Comparison of ENCODE assay signal across 11 cellular contexts in the genomic region with DNA sequence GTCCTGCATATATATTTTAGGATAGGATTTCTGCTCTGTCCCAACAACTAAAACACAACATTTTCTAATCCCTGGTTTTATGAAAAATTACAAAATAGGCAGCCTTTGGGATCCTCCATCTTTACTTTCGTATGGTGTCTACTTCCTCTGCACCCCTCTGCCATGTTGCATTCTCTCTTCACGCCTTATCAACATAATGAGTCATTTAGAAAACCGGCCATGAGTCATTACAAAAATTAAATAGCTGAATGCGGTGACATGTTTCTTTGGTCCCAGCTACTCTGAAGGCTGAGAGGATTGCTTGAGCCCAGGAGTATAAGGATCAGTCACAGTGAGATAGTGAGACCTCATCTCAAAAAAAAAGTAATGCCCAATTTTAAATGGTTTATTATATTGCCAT.
DNase-seq lines count a peak whose midpoint lies in the region; ATAC-seq, FAIRE-seq and TF ChIP-seq lines count a peak whose summit lies in the region.
"Had no signal": no experiment of that assay in that cellular context is flagged by ENCODE, and none has a peak within 500 bp of the region (broad histone marks: within the 10 kb centered on the region; RNA-seq: fewer than 3 reads in every experiment).

No MANE protein-coding gene starts in this region.

- no peak overlapping the region for H3K9ac ChIP-seq in fibroblast of lung (ENCODE audit: insufficient read depth, low read length)
- H3K9ac ChIP-seq in SK-N-SH: no peak overlapping the region
- H3K9ac ChIP-seq: KMS-11 had no signal

- CTCF ChIA-PET in SK-N-SH (lab: Yijun Ruan, JAX): no interaction called here

- POLR2A ChIA-PET in SK-N-SH (lab: Yijun Ruan, JAX): no interaction called here

- H2AFZ ChIP-seq in fibroblast of lung (ENCODE audit: low read length) (no peak overlapping the region), SK-N-SH (ENCODE audit: low read depth) (no peak overlapping the region)

- TF ChIP-seq EP300 in SK-N-SH (IDR thresholded peaks at IDR 0.05; ENCODE audit: borderline replicate concordance in 1 of 2, low read depth in 1 of 2, low read length in 1 of 2): no peak

- no peak overlapping the region for H3K4me3 ChIP-seq in fibroblast of lung (replicated peaks in 1 of 4; ENCODE audit: control extremely low read depth in 1 of 4, insufficient read depth in 1 of 4, low read depth in 3 of 4, low read length in 4 of 4)
- H3K4me3 ChIP-seq in SK-N-SH (ENCODE audit: low read depth in 2 of 2, low read length in 1 of 2): no peak overlapping the region

- no peak for TF ChIP-seq RAD21 in SK-N-SH (IDR thresholded peaks at IDR 0.05; ENCODE audit: low read length)

- H3K4me2 ChIP-seq in fibroblast of lung (ENCODE audit: extremely low read depth, insufficient read depth, low read length) (no peak overlapping the region), SK-N-SH (no peak overlapping the region)
- H3K4me2 ChIP-seq: KMS-11 had no signal

- ATAC-seq in GM21619 (IDR thresholded peaks at IDR 0.05; ENCODE audit: unreplicated experiment) (peak; percentile 79), HG03565 (IDR thresholded peaks at IDR 0.05; ENCODE audit: unreplicated experiment) (peak; percentile 93)

- H4K20me1 ChIP-seq in fibroblast of lung (ENCODE audit: control insufficient read depth, extremely low read depth, insufficient read depth, low read length) (no peaks in the 10 kb centered on the region), SK-N-SH (ENCODE audit: insufficient read depth) (no peaks in the 10 kb centered on the region)

- DNase-seq in GM18507 (ENCODE audit: extremely low spot score, insufficient read length, low read depth) (peak; percentile 22), fibroblast of lung (ENCODE audit: low read depth in 2 of 2) (peak; percentile 14 to 78), NCI-H1092 treated with DMSO at 0.1 percent for 48 hours (lab: John Stamatoyannopoulos, UW) (no peak), SK-N-SH (no peak), HCEC 1CT (no peak), NCI-H1417 treated with DMSO at 0.1 percent for 48 hours (lab: John Stamatoyannopoulos, UW) (no peak)

- H3F3A ChIP-seq in SK-N-SH (replicated peaks; ENCODE audit: insufficient read depth): no peaks in the 10 kb centered on the region

- H3K36me3 ChIP-seq in fibroblast of lung (ENCODE audit: control insufficient read depth, insufficient read depth, low read length) (no peaks in the 10 kb centered on the region), SK-N-SH (replicated peaks in 1 of 2; ENCODE audit: control insufficient read depth in 1 of 2, insufficient read depth in 2 of 2, low read length in 1 of 2) (no peaks in the 10 kb centered on the region)

- peak; percentile 74 for FAIRE-seq in GM18507 (lab: Jason Lieb, UNC)
- FAIRE-seq: colon, keratinocyte had no signal

- no peaks in the 10 kb centered on the region for H3K27me3 ChIP-seq in fibroblast of lung (ENCODE audit: control insufficient read depth, insufficient read depth, low read length)
- no peaks in the 10 kb centered on the region for H3K27me3 ChIP-seq in SK-N-SH (ENCODE audit: insufficient read depth)

- H3K79me2 ChIP-seq in fibroblast of lung (ENCODE audit: control insufficient read depth, insufficient read depth, low read length): no peaks in the 10 kb centered on the region
- H3K79me2 ChIP-seq in SK-N-SH (ENCODE audit: insufficient read depth): no peaks in the 10 kb centered on the region

- TF ChIP-seq CTCF in fibroblast of lung (conservative IDR thresholded peaks at IDR 0.05 in 1 of 2, IDR thresholded peaks at IDR 0.05 in 1 of 2; ENCODE audit: low read depth in 1 of 2, low read length in 2 of 2) (no peak), SK-N-SH (IDR thresholded peaks at IDR 0.05) (no peak)

- H3K27ac ChIP-seq in fibroblast of lung (ENCODE audit: insufficient read depth, low read length) (no peak overlapping the region), SK-N-SH (ENCODE audit: low read depth in 2 of 2, low read length in 1 of 2) (no peak overlapping the region)
- H3K27ac ChIP-seq: KMS-11 had no signal

- WGBS in SK-N-SH (ENCODE audit: low lambda C conversion rate): 19% methylated on average over 4 of the region's 4 CpGs

- H3K9me3 ChIP-seq in fibroblast of lung (ENCODE audit: control insufficient read depth, insufficient read depth, low read depth, low read length) (no peaks in the 10 kb centered on the region), SK-N-SH (no peaks in the 10 kb centered on the region)

- H3K9me2 ChIP-seq in SK-N-SH: no peaks in the 10 kb centered on the region

- H3K4me1 ChIP-seq in fibroblast of lung (ENCODE audit: control insufficient read depth, extremely low read depth, insufficient read depth, low read length) (peaks cover 13% of the 10 kb centered on the region), SK-N-SH (ENCODE audit: control insufficient read depth in 1 of 2, insufficient read depth in 2 of 2, low read depth in 1 of 2, low read length in 1 of 2) (no peaks in the 10 kb centered on the region)

TF ChIP-seq in SK-N-SH, 30 proteins besides CTCF, POLR2A, EP300 and RAD21:
- TF ChIP-seq FOXJ3 (CRISPR knock-in tag; IDR thresholded peaks at IDR 0.05): no peak
- TF ChIP-seq MEF2A (IDR thresholded peaks at IDR 0.05; ENCODE audit: borderline replicate concordance, low read depth): no peak
- TF ChIP-seq, protein P1, sequence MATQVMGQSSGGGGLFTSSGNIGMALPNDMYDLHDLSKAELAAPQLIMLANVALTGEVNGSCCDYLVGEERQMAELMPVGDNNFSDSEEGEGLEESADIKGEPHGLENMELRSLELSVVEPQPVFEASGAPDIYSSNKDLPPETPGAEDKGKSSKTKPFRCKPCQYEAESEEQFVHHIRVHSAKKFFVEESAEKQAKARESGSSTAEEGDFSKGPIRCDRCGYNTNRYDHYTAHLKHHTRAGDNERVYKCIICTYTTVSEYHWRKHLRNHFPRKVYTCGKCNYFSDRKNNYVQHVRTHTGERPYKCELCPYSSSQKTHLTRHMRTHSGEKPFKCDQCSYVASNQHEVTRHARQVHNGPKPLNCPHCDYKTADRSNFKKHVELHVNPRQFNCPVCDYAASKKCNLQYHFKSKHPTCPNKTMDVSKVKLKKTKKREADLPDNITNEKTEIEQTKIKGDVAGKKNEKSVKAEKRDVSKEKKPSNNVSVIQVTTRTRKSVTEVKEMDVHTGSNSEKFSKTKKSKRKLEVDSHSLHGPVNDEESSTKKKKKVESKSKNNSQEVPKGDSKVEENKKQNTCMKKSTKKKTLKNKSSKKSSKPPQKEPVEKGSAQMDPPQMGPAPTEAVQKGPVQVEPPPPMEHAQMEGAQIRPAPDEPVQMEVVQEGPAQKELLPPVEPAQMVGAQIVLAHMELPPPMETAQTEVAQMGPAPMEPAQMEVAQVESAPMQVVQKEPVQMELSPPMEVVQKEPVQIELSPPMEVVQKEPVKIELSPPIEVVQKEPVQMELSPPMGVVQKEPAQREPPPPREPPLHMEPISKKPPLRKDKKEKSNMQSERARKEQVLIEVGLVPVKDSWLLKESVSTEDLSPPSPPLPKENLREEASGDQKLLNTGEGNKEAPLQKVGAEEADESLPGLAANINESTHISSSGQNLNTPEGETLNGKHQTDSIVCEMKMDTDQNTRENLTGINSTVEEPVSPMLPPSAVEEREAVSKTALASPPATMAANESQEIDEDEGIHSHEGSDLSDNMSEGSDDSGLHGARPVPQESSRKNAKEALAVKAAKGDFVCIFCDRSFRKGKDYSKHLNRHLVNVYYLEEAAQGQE (IDR thresholded peaks at IDR 0.05; ENCODE audit: low read depth, low read length): no peak
- no peak for TF ChIP-seq GATA2 (CRISPR knock-in tag; IDR thresholded peaks at IDR 0.05)
TF ChIP-seq in SK-N-SH: peak in this region for 0.

Comparison
In these comparisons a context has a peak if more than half of its experiments do, and no peak if none do; other contexts are left out.
1. DNase-seq: peak in GM18507 (single experiment) and fibroblast of lung (2 of 2); none in NCI-H1092 treated with DMSO at 0.1 percent for 48 hours (single experiment), SK-N-SH (single experiment), HCEC 1CT (single experiment) and NCI-H1417 treated with DMSO at 0.1 percent for 48 hours (single experiment).